In genomic region chr17:55266051-55266957, GRCh38 we compare ENCODE assay signal across 9 cellular contexts. TPM values are rescaled to one million over a fixed set of nuclear protein-coding genes. Genes with fewer than 3 reads are reported as not detected.
DNase-seq lines count a peak whose midpoint lies in the region; ATAC-seq and TF ChIP-seq lines count a peak whose summit lies in the region.
"Had no signal": no experiment of that assay in that cellular context is flagged by ENCODE, and none has a peak within 500 bp of the region (broad histone marks: within the 10 kb centered on the region; RNA-seq: fewer than 3 reads in every experiment).

No MANE protein-coding gene starts in this region.

- POLR2A ChIA-PET in HEK293 (lab: Yijun Ruan, JAX), result interaction anchor here (2.5 kb wide), 1 partner anchor 28 kb away, joined by 11 read pairs; no protein-coding TSS in a partner anchor
- POLR2A ChIA-PET in activated naive CD8-positive, alpha-beta T cell treated with anti-CD3 and anti-CD28 coated beads, Interleukin-2, amount 10 ng/mL, durations not matched to agents 7 days and 5 days (lab: Charles Lee), result no interaction called here

- no peaks in the 10 kb centered on the region for H4K20me1 ChIP-seq in smooth muscle cell (ENCODE audit: low read depth)

- no peaks in the 10 kb centered on the region for H3F3A ChIP-seq in smooth muscle cell (ENCODE audit: low read depth)

- no peak overlapping the region for H2AFZ ChIP-seq in smooth muscle cell (ENCODE audit: low read depth)

- no peak overlapping the region for H3K9ac ChIP-seq in smooth muscle cell (ENCODE audit: low read depth)

- no peak overlapping the region for H3K4me3 ChIP-seq in HEK293 (ENCODE audit: low read depth, low read length)
- H3K4me3 ChIP-seq in smooth muscle cell, result peak overlapping the region; percentile 53

- peaks cover 92% of the 10 kb centered on the region for H3K27me3 ChIP-seq in smooth muscle cell (ENCODE audit: low read depth)

- H3K9me3 ChIP-seq in HEK293 (ENCODE audit: control insufficient read depth, insufficient read depth, low read depth, low read length) (no peaks in the 10 kb centered on the region), smooth muscle cell (replicated peaks; ENCODE audit: low read depth) (no peaks in the 10 kb centered on the region)

- no peak for ATAC-seq in activated naive CD8-positive, alpha-beta T cell treated with anti-CD3 and anti-CD28 coated beads, Interleukin-2, amount 10 ng/mL, durations not matched to agents 7 days and 5 days (ENCODE audit: low read depth)
- no peak for ATAC-seq in HG03039 (IDR thresholded peaks at IDR 0.05; ENCODE audit: unreplicated experiment)

- H3K36me3 ChIP-seq in HEK293 (ENCODE audit: control insufficient read depth in 2 of 2, insufficient read depth in 1 of 2, low read length in 2 of 2) (no peaks in the 10 kb centered on the region), smooth muscle cell (ENCODE audit: low read depth) (no peaks in the 10 kb centered on the region)

- no peaks in the 10 kb centered on the region for H3K36me3 Mint-ChIP-seq in activated naive CD8-positive, alpha-beta T cell treated with anti-CD3 and anti-CD28 coated beads, Interleukin-2, amount 10 ng/mL, durations not matched to agents 7 days and 5 days

- peak overlapping the region; percentile 14 for H3K4me3 Mint-ChIP-seq in activated naive CD8-positive, alpha-beta T cell treated with anti-CD3 and anti-CD28 coated beads, Interleukin-2, amount 10 ng/mL, durations not matched to agents 7 days and 5 days

- 23% methylated on average over 21 of the region's 25 CpGs for WGBS in smooth muscle cell (ENCODE audit: low lambda C conversion rate)

- H3K9me3 Mint-ChIP-seq in activated naive CD8-positive, alpha-beta T cell treated with anti-CD3 and anti-CD28 coated beads, Interleukin-2, amount 10 ng/mL, durations not matched to agents 7 days and 5 days, result no peaks in the 10 kb centered on the region

- no peak for TF ChIP-seq CTCF in HEK293 (tag by site-specific recombination; IDR thresholded peaks at IDR 0.05)
- no peak for TF ChIP-seq CTCF in smooth muscle cell (IDR thresholded peaks at IDR 0.05; ENCODE audit: borderline replicate concordance, insufficient read depth, poor library complexity, severe bottlenecking)

- H3K79me2 ChIP-seq in smooth muscle cell (ENCODE audit: low read depth), result no peaks in the 10 kb centered on the region

- peaks cover 85% of the 10 kb centered on the region for H3K27me3 Mint-ChIP-seq in activated naive CD8-positive, alpha-beta T cell treated with anti-CD3 and anti-CD28 coated beads, Interleukin-2, amount 10 ng/mL, durations not matched to agents 7 days and 5 days

- H3K27ac Mint-ChIP-seq in activated naive CD8-positive, alpha-beta T cell treated with anti-CD3 and anti-CD28 coated beads, Interleukin-2, amount 10 ng/mL, durations not matched to agents 7 days and 5 days, result no peak overlapping the region

- CTCF ChIA-PET in HEK293 (lab: Yijun Ruan, JAX), result interaction anchor here (0.6 to 1.2 kb wide), 3 partner anchors 248 to 1429 kb away, joined by 3 to 5 read pairs (median 3); no protein-coding TSS in a partner anchor

- H3K4me1 ChIP-seq in HEK293 (ENCODE audit: control insufficient read depth, insufficient read depth, low read length) (peaks cover 3% of the 10 kb centered on the region), smooth muscle cell (ENCODE audit: low read depth) (peaks cover 13% of the 10 kb centered on the region)

- peaks cover 13% of the 10 kb centered on the region for H3K4me1 Mint-ChIP-seq in activated naive CD8-positive, alpha-beta T cell treated with anti-CD3 and anti-CD28 coated beads, Interleukin-2, amount 10 ng/mL, durations not matched to agents 7 days and 5 days

- peak overlapping the region; percentile 90 for H3K4me2 ChIP-seq in smooth muscle cell

- H3K27ac ChIP-seq in HEK293 (ENCODE audit: extremely low read depth, low read depth, low read length), result no peak overlapping the region
- H3K27ac ChIP-seq in smooth muscle cell (ENCODE audit: low read depth), result no peak overlapping the region
- H3K27ac ChIP-seq: HL-60 had no signal

- DNase-seq in activated naive CD8-positive, alpha-beta T cell treated with anti-CD3 and anti-CD28 coated beads, Interleukin-2, amount 10 ng/mL, durations not matched to agents 7 days and 5 days, result no peak
- DNase-seq in iPS-NIHi7 (ENCODE audit: extremely low spot score), result peak; percentile 30
- no peak for DNase-seq in smooth muscle cell (lab: John Stamatoyannopoulos, UW; ENCODE audit: unreplicated experiment)
- DNase-seq in NCI-H510A treated with DMSO at 0.1 percent for 48 hours (lab: John Stamatoyannopoulos, UW), result no peak
- no peak for DNase-seq in SKM-1 (lab: John Stamatoyannopoulos, UW; ENCODE audit: unreplicated experiment)
- DNase-seq: amniotic stem cell had no signal

TF ChIP-seq in HEK293, 187 proteins besides CTCF, POLR2A, EP300 and RAD21:
- no peak for TF ChIP-seq SP7 (tag by site-specific recombination; IDR thresholded peaks at IDR 0.05)
- TF ChIP-seq SCRT2 (tag by site-specific recombination; IDR thresholded peaks at IDR 0.05), result peak; percentile 88
- TF ChIP-seq EGR2 (tag by site-specific recombination; IDR thresholded peaks at IDR 0.05; ENCODE audit: low read depth), result no peak
- no peak for TF ChIP-seq ZNF549 (tag by site-specific recombination; IDR thresholded peaks at IDR 0.05)
- TF ChIP-seq ZNF768 (tag by site-specific recombination; IDR thresholded peaks at IDR 0.05), result no peak
- TF ChIP-seq ZNF560 (tag by site-specific recombination; IDR thresholded peaks at IDR 0.05; ENCODE audit: borderline replicate concordance), result no peak
- TF ChIP-seq ZIC2 (tag by site-specific recombination; IDR thresholded peaks at IDR 0.05), result no peak
- TF ChIP-seq ZBTB10 (tag by site-specific recombination; IDR thresholded peaks at IDR 0.05), result no peak
- TF ChIP-seq ZNF621 (tag by site-specific recombination; IDR thresholded peaks at IDR 0.05), result no peak

RNA-seq across cellular contexts. Expression of gene HLF, which starts 1.5 kb away (rescaled TPM):
- total RNA-seq in activated naive CD8-positive, alpha-beta T cell treated with anti-CD3 and anti-CD28 coated beads, Interleukin-2, amount 10 ng/mL, durations not matched to agents 7 days and 5 days, result 1 to 10 TPM in 1 of 2 experiments, under 1 TPM in 1; 0.67 to 1.3 TPM
- total RNA-seq in smooth muscle cell, result not detected in 2 replicates
- polyA plus RNA-seq in smooth muscle cell, result 0.19 TPM in 1 of 2 replicates, not detected in the other
